20 cellular contexts compared by ENCODE assay signal in genomic region chr13:30253830-30254229, GRCh38. TPM values are rescaled to one million over a fixed set of nuclear protein-coding genes. Genes with fewer than 3 reads are reported as not detected.
A peak's percentile ranks its signal among the peaks of the same experiment; 100 is the strongest.
DNase-seq lines count a peak whose midpoint lies in the region; ATAC-seq, FAIRE-seq and TF ChIP-seq lines count a peak whose summit lies in the region.
"Had no signal": no experiment of that assay in that cellular context is flagged by ENCODE, and none has a peak within 500 bp of the region (broad histone marks: within the 10 kb centered on the region; RNA-seq: fewer than 3 reads in every experiment).

No MANE protein-coding gene starts in this region.

- TF ChIP-seq CTCF in right lobe of liver (IDR thresholded peaks at IDR 0.05) (no peak), HepG2 (CRISPR knock-in tag; IDR thresholded peaks at IDR 0.05) (no peak), tibial artery (IDR thresholded peaks at IDR 0.05) (no peak)

- FAIRE-seq in HepG2 (lab: Jason Lieb, UNC) (no peak), GM12892 (lab: Jason Lieb, UNC) (peak; percentile 48)
- FAIRE-seq: HTR-8/SVneo had no signal

- no peak for TF ChIP-seq RAD21 in HepG2 (CRISPR knock-in tag; IDR thresholded peaks at IDR 0.05)

- H3K9ac ChIP-seq in HepG2 (ENCODE audit: insufficient read depth, low read depth, low read length): no peak overlapping the region
- H3K9ac ChIP-seq: BLaER1 treated with 17β-estradiol and CSF1 and Interleukin-3, amounts not matched to agents 10 nM and 100 nM had no signal

- no peaks in the 10 kb centered on the region for H3K9me3 ChIP-seq in right lobe of liver
- H3K9me3 ChIP-seq in HepG2 (ENCODE audit: low read length): no peaks in the 10 kb centered on the region
- H3K9me3 ChIP-seq in tibial artery: peaks cover 0 to 8% (median 0%) of the 10 kb centered on the region in 3 donors
- H3K9me3 ChIP-seq: MG63 had no signal

- in situ Hi-C loops in HepG2 (cut with HindIII; ENCODE audit: extremely low pct_ligation_motif_present, low pct_unique_long_range_greater_than_20kb): no loop called here

- H3K36me3 ChIP-seq in right lobe of liver: no peaks in the 10 kb centered on the region
- H3K36me3 ChIP-seq in HepG2 (replicated peaks in 1 of 2; ENCODE audit: control insufficient read depth in 1 of 2, insufficient read depth in 2 of 2, low read length in 2 of 2): no peaks in the 10 kb centered on the region
- H3K36me3 ChIP-seq in tibial artery: peaks cover 0 to 26% (median 8%) of the 10 kb centered on the region in 3 donors

- no peaks in the 10 kb centered on the region for H3K27me3 ChIP-seq in right lobe of liver
- no peaks in the 10 kb centered on the region for H3K27me3 ChIP-seq in HepG2 (ENCODE audit: control insufficient read depth in 1 of 2, insufficient read depth in 2 of 2, low read length in 2 of 2)
- no peaks in the 10 kb centered on the region for H3K27me3 ChIP-seq in tibial artery
- H3K27me3 ChIP-seq: BLaER1 treated with 17β-estradiol and CSF1 and Interleukin-3, amounts not matched to agents 10 nM and 100 nM; MG63 had no signal

- peaks cover 6% of the 10 kb centered on the region for H3K9me3 Mint-ChIP-seq in activated CD4-positive, alpha-beta memory T cell treated with anti-CD3 and anti-CD28 coated beads for 36 hours
- H3K9me3 Mint-ChIP-seq: HFFc6 had no signal

- peak overlapping the region; percentile 37 for H3K4me3 Mint-ChIP-seq in activated CD4-positive, alpha-beta memory T cell treated with anti-CD3 and anti-CD28 coated beads for 36 hours
- H3K4me3 Mint-ChIP-seq: GM23338, HFFc6 had no signal

- peaks cover 0 to 5% (median 0%) of the 10 kb centered on the region in 4 donors for H3K4me1 ChIP-seq in right lobe of liver
- H3K4me1 ChIP-seq in HepG2 (ENCODE audit: insufficient read depth, low read length): peaks cover 10% of the 10 kb centered on the region
- H3K4me1 ChIP-seq in tibial artery: peaks cover 0 to 13% (median 1%) of the 10 kb centered on the region in 4 donors

- 70% methylated on average over 7 of the region's 7 CpGs for WGBS in right lobe of liver (ENCODE audit: insufficient coverage, low coverage, low lambda C conversion rate, missing lambda C conversion rate)
- 99% methylated on average over 7 of the region's 7 CpGs for WGBS in HepG2 (ENCODE audit: low lambda C conversion rate)

- no peak overlapping the region for H3K4me2 ChIP-seq in HepG2 (ENCODE audit: low read depth, low read length)
- H3K4me2 ChIP-seq: BLaER1 treated with 17β-estradiol and CSF1 and Interleukin-3, amounts not matched to agents 10 nM and 100 nM; GM23338 had no signal

- peak overlapping the region; percentile 74 for H3K27ac Mint-ChIP-seq in activated CD4-positive, alpha-beta memory T cell treated with anti-CD3 and anti-CD28 coated beads for 36 hours
- H3K27ac Mint-ChIP-seq: GM23338, HFFc6 had no signal

- peaks cover 24% of the 10 kb centered on the region for H3K4me1 Mint-ChIP-seq in activated CD4-positive, alpha-beta memory T cell treated with anti-CD3 and anti-CD28 coated beads for 36 hours (ENCODE audit: low read depth)

- CTCF ChIA-PET in HepG2 (lab: Yijun Ruan, JAX; ENCODE audit: low intra/inter-chr PET ratio, low total read pairs): no interaction called here
- CTCF ChIA-PET in activated CD4-positive, alpha-beta memory T cell treated with anti-CD3 and anti-CD28 coated beads for 36 hours (lab: Charles Lee): interaction anchor here (0.6 to 2.1 kb wide), 3 partner anchors 29 to 481 kb away, joined by 3 to 7 read pairs (median 4); no protein-coding TSS in a partner anchor

- H3K27ac ChIP-seq in right lobe of liver (no peak overlapping the region), HepG2 (ENCODE audit: extremely low read length, insufficient read depth, low read length) (no peak overlapping the region), tibial artery (no peak overlapping the region)
- H3K27ac ChIP-seq: BLaER1 treated with 17β-estradiol and CSF1 and Interleukin-3, amounts not matched to agents 10 nM and 100 nM had no signal

- intact Hi-C loops in right lobe of liver (cut with DNase I): no loop called here
- intact Hi-C loops in HepG2 (cut with micrococcal nuclease; ENCODE audit: unreplicated experiment): no loop called here
- intact Hi-C loops in activated CD4-positive, alpha-beta memory T cell treated with anti-CD3 and anti-CD28 coated beads for 36 hours (cut with micrococcal nuclease): loop anchor here (1.0 to 5.0 kb wide), 3 partner anchors 30 to 107 kb away; partner anchors contain the start of gene KATNAL1
- intact Hi-C loops in tibial artery (cut with DNase I; ENCODE audit: low total_unique reads): no loop called here

- no peak for DNase-seq in right lobe of liver
- no peak for DNase-seq in HepG2 (ENCODE audit: low spot score)
- no peak for DNase-seq in GM12892 (ENCODE audit: insufficient read length)
- peak; percentile 33 for DNase-seq in activated CD4-positive, alpha-beta memory T cell treated with anti-CD3 and anti-CD28 coated beads for 36 hours
- DNase-seq in Kasumi-1 (lab: John Stamatoyannopoulos, UW): no peak
- no peak for DNase-seq in tibial artery
- DNase-seq: COR-L47, DMS153, HFFc6, KG1, MG63, NCI-H1105, NCI-H1694 treated with DMSO at 0.1 percent for 48 hours, NCI-H748 treated with DMSO at 0.1 percent for 48 hours, Right ventricle myocardium superior had no signal

- H2AFZ ChIP-seq in HepG2 (ENCODE audit: low read length): no peak overlapping the region
- H2AFZ ChIP-seq: GM23338 had no signal

- POLR2A ChIA-PET in HepG2 (lab: Yijun Ruan, JAX): no interaction called here
- POLR2A ChIA-PET in activated CD4-positive, alpha-beta memory T cell treated with anti-CD3 and anti-CD28 coated beads for 36 hours (lab: Charles Lee): interaction anchor here (0.6 to 1.4 kb wide), 2 partner anchors 49 to 260 kb away, joined by 3 to 4 read pairs; no protein-coding TSS in a partner anchor

- no peaks in the 10 kb centered on the region for H3K27me3 Mint-ChIP-seq in activated CD4-positive, alpha-beta memory T cell treated with anti-CD3 and anti-CD28 coated beads for 36 hours

- H3K4me3 ChIP-seq in right lobe of liver (no peak overlapping the region), HepG2 (replicated peaks in 1 of 3; ENCODE audit: insufficient read depth in 1 of 3, low read depth in 2 of 3, low read length in 3 of 3) (no peak overlapping the region), tibial artery (no peak overlapping the region)
- H3K4me3 ChIP-seq: BLaER1 treated with 17β-estradiol and CSF1 and Interleukin-3, amounts not matched to agents 10 nM and 100 nM; GM23338; MG63 had no signal

- no peak for TF ChIP-seq POLR2A in right lobe of liver (IDR thresholded peaks at IDR 0.05)
- no peak for TF ChIP-seq POLR2A in HepG2 (IDR thresholded peaks at IDR 0.05; ENCODE audit: insufficient read depth in 1 of 2, low read depth in 2 of 2, low read length in 2 of 2)
- no peak for TF ChIP-seq POLR2A in GM12892 (IDR thresholded peaks at IDR 0.05; ENCODE audit: low read depth, low read length)

- no peaks in the 10 kb centered on the region for H4K20me1 ChIP-seq in HepG2 (ENCODE audit: insufficient read depth, low read length)

- H3K36me3 Mint-ChIP-seq in activated CD4-positive, alpha-beta memory T cell treated with anti-CD3 and anti-CD28 coated beads for 36 hours: peaks cover 10% of the 10 kb centered on the region

- no TSS peak for BruUV-seq in HepG2 (replicated peaks; lab: Mats Ljungman, UMichigan)

- H3K79me2 ChIP-seq in HepG2 (ENCODE audit: insufficient read depth, low read length): no peaks in the 10 kb centered on the region

- ATAC-seq in right lobe of liver (peak; percentile 54 to 79 (median 69)), HepG2 (no peak), GM19395 (IDR thresholded peaks at IDR 0.05; ENCODE audit: unreplicated experiment) (no peak)
- ATAC-seq: GM23338, SK-N-SH treated with all-trans-retinoic acid at 6 μM for 48 hours had no signal

- no peak for TF ChIP-seq EP300 in HepG2 (IDR thresholded peaks at IDR 0.05; ENCODE audit: low read depth in 2 of 2, low read length in 2 of 2)
- TF ChIP-seq EP300 in HepG2 (CRISPR knock-in tag; IDR thresholded peaks at IDR 0.05; ENCODE audit: borderline replicate concordance): no peak

TF ChIP-seq in HepG2, 621 proteins besides CTCF, POLR2A, EP300 and RAD21 (continues in another document):
- TF ChIP-seq ZBTB14 (CRISPR knock-in tag; IDR thresholded peaks at IDR 0.05): no peak
- TF ChIP-seq HMG20A (CRISPR knock-in tag; IDR thresholded peaks at IDR 0.05; ENCODE audit: borderline replicate concordance): no peak

RNA-seq across cellular contexts. Expression of gene KATNAL1, which starts 53.5 kb away (rescaled TPM):
- total RNA-seq in right lobe of liver: 1 to 10 TPM; 6.3 to 10.0 (median 9.3) TPM
- 11.8 and 13.9 TPM in 2 replicates for total RNA-seq in HepG2 (2016; rRNA removed; fragmentation: Illumina TruSeq; extraction: Trizol)
- 19.6 and 22.7 TPM in 2 replicates for total RNA-seq in HepG2 (2016; cell fraction: cytosol; rRNA removed; fragmentation: Illumina TruSeq; extraction: Trizol; ENCODE audit: low read depth)
- total RNA-seq in HepG2 (2016; cell fraction: insoluble cytoplasmic fraction; rRNA removed; fragmentation: Illumina TruSeq; extraction: Trizol): 10.8 and 15.5 TPM in 2 replicates
- total RNA-seq in HepG2 (2016; cell fraction: membrane; rRNA removed; fragmentation: Illumina TruSeq; extraction: Trizol): 15.8 and 20.3 TPM in 2 replicates
- total RNA-seq in HepG2 (2016; cell fraction: nucleus; rRNA removed; fragmentation: Illumina TruSeq; extraction: Trizol): 16.2 and 19.5 TPM in 2 replicates
- 2.8 and 3.2 TPM in 2 replicates for polyA plus RNA-seq in HepG2 (2011; rRNA removed)
- polyA plus RNA-seq in HepG2 (2011; cell fraction: cytosol; rRNA removed): 1.6 and 2.2 TPM in 2 replicates
- polyA plus RNA-seq in HepG2 (2011; cell fraction: nucleus; rRNA removed): 2.9 and 3.5 TPM in 2 replicates
- polyA plus RNA-seq in HepG2 (2012): 2.6 and 4.0 TPM in 2 replicates
- polyA plus RNA-seq in HepG2 (2016; cell fraction: cytosol; fragmentation: Illumina TruSeq; extraction: Trizol; ENCODE audit: low read depth): 4.6 and 4.7 TPM in 2 replicates
- polyA plus RNA-seq in HepG2 (2016; cell fraction: insoluble cytoplasmic fraction; fragmentation: Illumina TruSeq; extraction: Trizol; ENCODE audit: low read depth): 6.3 and 6.7 TPM in 2 replicates
- polyA plus RNA-seq in HepG2 (2016; cell fraction: membrane; fragmentation: Illumina TruSeq; extraction: Trizol; ENCODE audit: low read depth): 6.3 and 7.2 TPM in 2 replicates
- polyA plus RNA-seq in HepG2 (2016; cell fraction: nucleus; fragmentation: Illumina TruSeq; extraction: Trizol; ENCODE audit: insufficient read depth, low read depth): 6.7 and 8.5 TPM in 2 replicates
- polyA minus RNA-seq in HepG2 (2011; rRNA and poly(A)+ RNA removed; ENCODE audit: low replicate concordance): 1.8 and 3.2 TPM in 2 replicates
- polyA minus RNA-seq in HepG2 (2011; cell fraction: cytosol; rRNA and poly(A)+ RNA removed): 3.5 and 6.6 TPM in 2 replicates
- 15.3 and 19.6 TPM in 2 replicates for polyA minus RNA-seq in HepG2 (2011; cell fraction: nucleus; rRNA and poly(A)+ RNA removed)
- polyA plus RNA-seq in GM12892 (2012; ENCODE audit: missing spikeins): 11.2 TPM
- total RNA-seq in activated CD4-positive, alpha-beta memory T cell treated with anti-CD3 and anti-CD28 coated beads for 36 hours: 10 to 100 TPM; 13.9 to 16.8 TPM

Comparison
In these comparisons a context has a peak if more than half of its experiments do, and no peak if none do; other contexts are left out.
1. ATAC-seq: peak in right lobe of liver (4 of 4); none in HepG2 (single experiment) and GM19395 (single experiment).